Comparison of ENCODE assay signal across 8 cellular contexts in the genomic region with DNA sequence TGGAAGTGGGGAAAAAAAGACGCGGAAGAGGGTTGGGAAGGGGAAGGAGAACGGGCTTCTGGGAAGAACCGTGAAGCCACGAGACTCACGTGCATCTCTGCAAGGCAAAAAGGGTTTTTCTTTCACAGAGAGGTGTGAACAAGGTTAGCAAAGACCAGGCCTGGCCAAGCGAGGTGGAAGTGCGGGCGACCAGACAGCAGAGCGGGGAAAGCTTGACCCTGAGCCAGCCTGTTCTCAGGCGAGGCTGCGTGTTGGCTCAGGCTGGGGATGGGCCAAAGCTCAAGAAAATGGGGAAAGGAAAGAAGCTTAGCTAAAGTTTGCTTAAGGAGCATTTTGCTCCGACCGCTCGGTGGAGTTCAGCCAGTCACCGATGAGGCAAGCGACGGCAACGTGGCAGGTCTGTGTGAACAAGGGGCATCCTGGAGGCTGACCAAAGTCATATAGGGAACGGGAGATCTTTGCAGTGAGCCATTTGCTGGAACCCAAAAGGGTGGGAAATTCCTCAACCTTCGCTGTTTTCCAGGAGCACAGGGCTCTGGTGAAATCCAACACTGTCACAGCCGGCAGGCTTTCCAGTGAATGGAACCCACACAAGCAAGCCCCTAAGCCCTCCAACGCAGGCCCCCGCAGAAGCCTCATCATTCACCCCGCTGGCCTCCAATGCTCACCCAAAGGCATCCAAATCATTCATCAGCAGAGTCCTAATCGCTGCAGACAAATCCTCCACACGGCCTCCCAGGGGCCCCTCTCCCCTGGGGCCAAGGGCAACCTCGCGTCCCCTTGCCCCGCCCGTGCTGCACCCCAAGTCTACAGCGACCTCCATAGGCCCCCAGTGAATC. TPM values are rescaled to one million over a fixed set of nuclear protein-coding genes. Genes with fewer than 3 reads are reported as not detected.
DNase-seq lines count a peak whose midpoint lies in the region; ATAC-seq, FAIRE-seq and TF ChIP-seq lines count a peak whose summit lies in the region.

No MANE protein-coding gene starts in this region.

- peaks cover 12% of the 10 kb centered on the region for H3K79me1 ChIP-seq in neuronal stem cell (ENCODE audit: low read depth, low read length)

- peaks cover 5% of the 10 kb centered on the region; the same call in 1 of the 2 replicates for H3K4me1 ChIP-seq in GM23338 (ENCODE audit: insufficient read depth)
- H3K4me1 ChIP-seq in gastroesophageal sphincter: peaks cover 0 to 34% (median 5%) of the 10 kb centered on the region in 3 donors
- peaks cover 0 to 6% of the 10 kb centered on the region in 2 donors for H3K4me1 ChIP-seq in neuronal stem cell (ENCODE audit: control insufficient read depth in 2 of 2, insufficient read depth in 1 of 2, low read depth in 1 of 2, low read length in 2 of 2)

- H3F3A ChIP-seq in GM23338 (replicated peaks; ENCODE audit: low read depth): peaks cover 22% of the 10 kb centered on the region

- H2AFZ ChIP-seq in GM23338 (peak overlapping the region; percentile 81; the same call in 1 of the 2 replicates), neuronal stem cell (ENCODE audit: low read length) (peak overlapping the region; percentile 99)

- no peak for FAIRE-seq in RCC 7860 (lab: Jason Lieb, UNC)

- peaks cover 22% of the 10 kb centered on the region for H3K4me1 Mint-ChIP-seq in activated CD4-positive, alpha-beta T cell treated with anti-CD3 and anti-CD28 coated beads for 36 hours
- peaks cover 11% of the 10 kb centered on the region for H3K4me1 Mint-ChIP-seq in GM23338
- peaks cover 18% of the 10 kb centered on the region for H3K4me1 Mint-ChIP-seq in activated T-helper 1 cell treated with anti-CD3 and anti-CD28 coated beads, Interleukin-12 subunit alpha, Interleukin-12 subunit beta, Interleukin-2, Interleukin-4 antibody, amounts not matched to agents 30 ng/mL and 10 ng/mL and 1 ng/mL, durations not matched to agents 14 hours and 24 hours and 36 hours (ENCODE audit: low read depth)

- peak overlapping the region; percentile 1 for H3K14ac ChIP-seq in neuronal stem cell (ENCODE audit: low read length)

- peak; percentile 54 for ATAC-seq in activated CD4-positive, alpha-beta T cell treated with anti-CD3 and anti-CD28 coated beads for 36 hours
- ATAC-seq in GM23338 (peak; percentile 65), gastroesophageal sphincter (peak; percentile 44)

- TF ChIP-seq EP300 in gastroesophageal sphincter (IDR thresholded peaks at IDR 0.05): no peak

- H3K4me3 Mint-ChIP-seq in activated CD4-positive, alpha-beta T cell treated with anti-CD3 and anti-CD28 coated beads for 36 hours: peak overlapping the region; percentile 93
- H3K4me3 Mint-ChIP-seq in GM23338: peak overlapping the region; percentile 87
- peak overlapping the region; percentile 77 for H3K4me3 Mint-ChIP-seq in activated T-helper 1 cell treated with anti-CD3 and anti-CD28 coated beads, Interleukin-12 subunit alpha, Interleukin-12 subunit beta, Interleukin-2, Interleukin-4 antibody, amounts not matched to agents 30 ng/mL and 10 ng/mL and 1 ng/mL, durations not matched to agents 14 hours and 24 hours and 36 hours

- H3K9me3 Mint-ChIP-seq in activated CD4-positive, alpha-beta T cell treated with anti-CD3 and anti-CD28 coated beads for 36 hours (ENCODE audit: low read depth): peaks cover 12% of the 10 kb centered on the region
- peaks cover 33% of the 10 kb centered on the region for H3K9me3 Mint-ChIP-seq in GM23338
- peaks cover 32% of the 10 kb centered on the region for H3K9me3 Mint-ChIP-seq in activated T-helper 1 cell treated with anti-CD3 and anti-CD28 coated beads, Interleukin-12 subunit alpha, Interleukin-12 subunit beta, Interleukin-2, Interleukin-4 antibody, amounts not matched to agents 30 ng/mL and 10 ng/mL and 1 ng/mL, durations not matched to agents 14 hours and 24 hours and 36 hours

- peak in 1 of 2 experiments; percentile 8; a peak in 1 of 4 replicates for TF ChIP-seq CTCF in GM23338 (conservative IDR thresholded peaks at IDR 0.05; ENCODE audit: low read depth in 2 of 2)
- no peak for TF ChIP-seq CTCF in gastroesophageal sphincter (IDR thresholded peaks at IDR 0.05)

- POLR2A ChIA-PET in activated CD4-positive, alpha-beta T cell treated with anti-CD3 and anti-CD28 coated beads for 36 hours (lab: Charles Lee): no interaction called here

- peaks cover 27% of the 10 kb centered on the region for H3K79me2 ChIP-seq in GM23338 (replicated peaks; ENCODE audit: insufficient read depth)

- peak; percentile 58 for DNase-seq in activated CD4-positive, alpha-beta T cell treated with anti-CD3 and anti-CD28 coated beads for 36 hours
- no peak for DNase-seq in activated CD4-positive, alpha-beta T cell treated with anti-CD3 and anti-CD28 coated beads, Interleukin-2, amount 50 U/mL, for 4 hours
- peak; percentile 52 for DNase-seq in GM23338 (ENCODE audit: low spot score)
- DNase-seq in MG63: peak; percentile 47
- no peak for DNase-seq in activated T-helper 1 cell treated with anti-CD3 and anti-CD28 coated beads, Interleukin-12 subunit alpha, Interleukin-12 subunit beta, Interleukin-2, Interleukin-4 antibody, amounts not matched to agents 30 ng/mL and 10 ng/mL and 1 ng/mL, durations not matched to agents 14 hours and 24 hours and 36 hours (ENCODE audit: low spot score)
- DNase-seq in neuronal stem cell (ENCODE audit: low spot score): peak; percentile 33
- DNase-seq in RCC 7860 (ENCODE audit: low spot score): no peak

- H2BK5ac ChIP-seq in neuronal stem cell (ENCODE audit: low read length): peak overlapping the region; percentile 42

- H3K27ac ChIP-seq in GM23338 (ENCODE audit: low read depth) (no peak overlapping the region), gastroesophageal sphincter (peak overlapping the region; percentile 86 to 98 (median 90)), neuronal stem cell (replicated peaks; ENCODE audit: low read length) (peak overlapping the region; percentile 60)

- H4K91ac ChIP-seq in neuronal stem cell (ENCODE audit: low read depth, low read length, poor library complexity): peak overlapping the region; percentile 64

- H3K9ac ChIP-seq in neuronal stem cell (ENCODE audit: low read depth, low read length, poor library complexity): peak overlapping the region; percentile 85

- CTCF ChIA-PET in activated CD4-positive, alpha-beta T cell treated with anti-CD3 and anti-CD28 coated beads for 36 hours (lab: Charles Lee): no interaction called here

- peaks cover 22% of the 10 kb centered on the region for H3K36me3 Mint-ChIP-seq in activated CD4-positive, alpha-beta T cell treated with anti-CD3 and anti-CD28 coated beads for 36 hours (ENCODE audit: low read depth)
- H3K36me3 Mint-ChIP-seq in GM23338 (ENCODE audit: low read depth): peaks cover 50% of the 10 kb centered on the region
- peaks cover 18% of the 10 kb centered on the region for H3K36me3 Mint-ChIP-seq in activated T-helper 1 cell treated with anti-CD3 and anti-CD28 coated beads, Interleukin-12 subunit alpha, Interleukin-12 subunit beta, Interleukin-2, Interleukin-4 antibody, amounts not matched to agents 30 ng/mL and 10 ng/mL and 1 ng/mL, durations not matched to agents 14 hours and 24 hours and 36 hours (ENCODE audit: low read depth)

- intact Hi-C loops in activated CD4-positive, alpha-beta T cell treated with anti-CD3 and anti-CD28 coated beads for 36 hours (cut with DNase I, micrococcal nuclease): no loop called here
- intact Hi-C loops in activated T-helper 1 cell treated with anti-CD3 and anti-CD28 coated beads, Interleukin-12 subunit alpha, Interleukin-12 subunit beta, Interleukin-2, Interleukin-4 antibody, amounts not matched to agents 30 ng/mL and 10 ng/mL and 1 ng/mL, durations not matched to agents 14 hours and 24 hours and 36 hours (cut with micrococcal nuclease): no loop called here

- H2BK120ac ChIP-seq in neuronal stem cell (ENCODE audit: low read depth, low read length): no peak overlapping the region

- H3K4ac ChIP-seq in neuronal stem cell (ENCODE audit: low read length): no peak overlapping the region

- H3K4me3 ChIP-seq in GM23338 (peak overlapping the region; percentile 87), MG63 (peak overlapping the region; percentile 64), gastroesophageal sphincter (peak overlapping the region; percentile 69 to 71), neuronal stem cell (ENCODE audit: low read length in 2 of 2) (peak overlapping the region; percentile 60 to 92)

- H3K4me2 ChIP-seq in GM23338: peak overlapping the region; percentile 88
- H3K4me2 ChIP-seq in neuronal stem cell (ENCODE audit: insufficient read depth, low read length, poor library complexity, severe bottlenecking): peak overlapping the region; percentile 75

- no peaks in the 10 kb centered on the region for H3K36me3 ChIP-seq in GM23338 (ENCODE audit: insufficient read depth)
- H3K36me3 ChIP-seq in MG63: peaks cover 13% of the 10 kb centered on the region
- H3K36me3 ChIP-seq in gastroesophageal sphincter: peaks cover 0 to 1% of the 10 kb centered on the region in 2 donors
- H3K36me3 ChIP-seq in neuronal stem cell (replicated peaks in 1 of 2; ENCODE audit: control insufficient read depth in 2 of 2, insufficient read depth in 2 of 2, low read length in 2 of 2): peaks cover 2 to 10% of the 10 kb centered on the region in 2 donors

- no peaks in the 10 kb centered on the region for H3K27me3 Mint-ChIP-seq in activated CD4-positive, alpha-beta T cell treated with anti-CD3 and anti-CD28 coated beads for 36 hours
- peaks cover 24% of the 10 kb centered on the region for H3K27me3 Mint-ChIP-seq in GM23338 (ENCODE audit: insufficient read depth, low read depth, poor library complexity)
- no peaks in the 10 kb centered on the region for H3K27me3 Mint-ChIP-seq in activated T-helper 1 cell treated with anti-CD3 and anti-CD28 coated beads, Interleukin-12 subunit alpha, Interleukin-12 subunit beta, Interleukin-2, Interleukin-4 antibody, amounts not matched to agents 30 ng/mL and 10 ng/mL and 1 ng/mL, durations not matched to agents 14 hours and 24 hours and 36 hours (ENCODE audit: insufficient read depth)

- H3K9me2 ChIP-seq in GM23338 (ENCODE audit: insufficient read depth): no peaks in the 10 kb centered on the region

- peaks cover 23% of the 10 kb centered on the region for H3K9me3 ChIP-seq in MG63
- peaks cover 0 to 23% (median 2%) of the 10 kb centered on the region in 3 donors for H3K9me3 ChIP-seq in gastroesophageal sphincter
- H3K9me3 ChIP-seq in neuronal stem cell (replicated peaks in 1 of 2; ENCODE audit: control insufficient read depth in 2 of 2, insufficient read depth in 1 of 2, low read depth in 1 of 2, low read length in 2 of 2): peaks cover 30 to 57% of the 10 kb centered on the region in 2 donors

- no peak for TF ChIP-seq POLR2A in gastroesophageal sphincter (IDR thresholded peaks at IDR 0.05)

- peak overlapping the region; percentile 24 for H3K18ac ChIP-seq in neuronal stem cell (ENCODE audit: low read length)

- H2BK12ac ChIP-seq in neuronal stem cell (ENCODE audit: low read length): no peak overlapping the region

- H3K27me3 ChIP-seq in GM23338 (ENCODE audit: insufficient read depth) (no peaks in the 10 kb centered on the region), MG63 (no peaks in the 10 kb centered on the region), gastroesophageal sphincter (no peaks in the 10 kb centered on the region), neuronal stem cell (ENCODE audit: control insufficient read depth in 3 of 3, insufficient read depth in 3 of 3, low read depth in 1 of 3, low read length in 3 of 3) (no peaks in the 10 kb centered on the region)

- no peaks in the 10 kb centered on the region for H4K20me1 ChIP-seq in GM23338 (replicated peaks; ENCODE audit: insufficient read depth)

- H3K23ac ChIP-seq in neuronal stem cell (ENCODE audit: low read depth, low read length, poor library complexity): no peak overlapping the region

- WGBS in gastroesophageal sphincter (ENCODE audit: low coverage in 1 of 2), 2 donors: 5 to 7% methylated on average over 17 to 19 of the region's 32 CpGs
- WGBS in neuronal stem cell (ENCODE audit: extremely low coverage in 2 of 2, insufficient read length in 2 of 2, insufficient replicate concordance in 1 of 2), 2 donors: 100% methylated on average over 2 of the region's 32 CpGs; no CpG with 5 or more reads in 1 of the 2 donors

- no peak overlapping the region for H4K8ac ChIP-seq in neuronal stem cell (ENCODE audit: low read depth, low read length)

- peak overlapping the region; percentile 56 for H2AK5ac ChIP-seq in neuronal stem cell (ENCODE audit: low read depth, low read length)

- H3K27ac Mint-ChIP-seq in activated CD4-positive, alpha-beta T cell treated with anti-CD3 and anti-CD28 coated beads for 36 hours: peak overlapping the region; percentile 82
- H3K27ac Mint-ChIP-seq in GM23338: peak overlapping the region; percentile 87
- peak overlapping the region; percentile 59 for H3K27ac Mint-ChIP-seq in activated T-helper 1 cell treated with anti-CD3 and anti-CD28 coated beads, Interleukin-12 subunit alpha, Interleukin-12 subunit beta, Interleukin-2, Interleukin-4 antibody, amounts not matched to agents 30 ng/mL and 10 ng/mL and 1 ng/mL, durations not matched to agents 14 hours and 24 hours and 36 hours

- no peak overlapping the region for H2BK15ac ChIP-seq in neuronal stem cell (ENCODE audit: low read length)

RNA-seq across cellular contexts. Expression of a gene that starts 0.8 kb away (rescaled TPM):
- 1 to 10 TPM; 8.0 to 8.3 TPM for total RNA-seq in activated CD4-positive, alpha-beta T cell treated with anti-CD3 and anti-CD28 coated beads for 36 hours
- total RNA-seq in GM23338 (2014; rRNA removed; shearing (Covaris generic)): 14.4 and 17.1 TPM in 2 replicates
- 10.7 and 13.5 TPM in 2 replicates for polyA plus RNA-seq in GM23338 (2016; fragmentation: Nextera tagmentation; extraction: Ambion mirVana)
- 3.9 and 6.0 TPM in 2 replicates for total RNA-seq in MG63 (2014; rRNA removed; shearing (Covaris generic); ENCODE audit: low replicate concordance)
- total RNA-seq in activated T-helper 1 cell treated with anti-CD3 and anti-CD28 coated beads, Interleukin-12 subunit alpha, Interleukin-12 subunit beta, Interleukin-2, Interleukin-4 antibody, amounts not matched to agents 30 ng/mL and 10 ng/mL and 1 ng/mL, durations not matched to agents 14 hours and 24 hours and 36 hours: 6.3 and 7.5 TPM in 2 replicates
- 10 to 100 TPM in 1 of 4 donors, 1 to 10 TPM in 3; 2.9 to 11.8 (median 6.3) TPM for total RNA-seq in gastroesophageal sphincter
- 10.4 TPM for polyA plus RNA-seq in neuronal stem cell (2013, experiment 1 of 2)
- 9.8 TPM for polyA plus RNA-seq in neuronal stem cell (2013, experiment 2 of 2)

RNA-seq across cellular contexts. Expression of a gene that starts 30.9 kb away (rescaled TPM):
- total RNA-seq in activated CD4-positive, alpha-beta T cell treated with anti-CD3 and anti-CD28 coated beads for 36 hours: 10 to 100 TPM; 12.3 to 17.0 TPM
- total RNA-seq in GM23338 (2014; rRNA removed; shearing (Covaris generic)): 12.4 and 18.9 TPM in 2 replicates
- 2.5 and 4.8 TPM in 2 replicates for polyA plus RNA-seq in GM23338 (2016; fragmentation: Nextera tagmentation; extraction: Ambion mirVana)
- 10.5 and 10.9 TPM in 2 replicates for total RNA-seq in MG63 (2014; rRNA removed; shearing (Covaris generic); ENCODE audit: low replicate concordance)
- total RNA-seq in activated T-helper 1 cell treated with anti-CD3 and anti-CD28 coated beads, Interleukin-12 subunit alpha, Interleukin-12 subunit beta, Interleukin-2, Interleukin-4 antibody, amounts not matched to agents 30 ng/mL and 10 ng/mL and 1 ng/mL, durations not matched to agents 14 hours and 24 hours and 36 hours: 18.2 and 22.1 TPM in 2 replicates
- 1 to 10 TPM; 6.7 to 9.8 (median 9.2) TPM for total RNA-seq in gastroesophageal sphincter
- 4.7 TPM for polyA plus RNA-seq in neuronal stem cell (2013, experiment 1 of 2)
- polyA plus RNA-seq in neuronal stem cell (2013, experiment 2 of 2): 3.1 TPM

Comparison
In these comparisons a context has a peak if more than half of its experiments do, and no peak if none do; other contexts are left out.
1. DNase-seq: peak in activated CD4-positive, alpha-beta T cell treated with anti-CD3 and anti-CD28 coated beads for 36 hours (single experiment), GM23338 (single experiment), MG63 (single experiment) and neuronal stem cell (single experiment); none in activated CD4-positive, alpha-beta T cell treated with anti-CD3 and anti-CD28 coated beads, Interleukin-2, amount 50 U/mL, for 4 hours (0 of 2), activated T-helper 1 cell treated with anti-CD3 and anti-CD28 coated beads, Interleukin-12 subunit alpha, Interleukin-12 subunit beta, Interleukin-2, Interleukin-4 antibody, amounts not matched to agents 30 ng/mL and 10 ng/mL and 1 ng/mL, durations not matched to agents 14 hours and 24 hours and 36 hours (single experiment) and RCC 7860 (single experiment).
2. Peak in every context shown above with its lines, with median percentiles within 50 percentile points of each other: ATAC-seq, H3K27ac Mint-ChIP-seq, H3K4me3 Mint-ChIP-seq and H3K4me3 ChIP-seq.